Comparison of ENCODE assay signal across 8 cellular contexts in genomic region chr1:234772345-234773147, GRCh38.
DNase-seq lines count a peak whose midpoint lies in the region; ATAC-seq and TF ChIP-seq lines count a peak whose summit lies in the region.

No MANE protein-coding gene starts in this region.

- H3K79me2 ChIP-seq in SU-DHL-6 (ENCODE audit: insufficient read depth, low read length), result no peaks in the 10 kb centered on the region
- no peaks in the 10 kb centered on the region for H3K79me2 ChIP-seq in smooth muscle cell (ENCODE audit: low read depth)

- peak; percentile 87 to 95 for DNase-seq in Caco-2
- peak; percentile 95 to 97 for DNase-seq in HL-60 (ENCODE audit: low read depth in 1 of 2, low spot score in 1 of 2)
- peak; percentile 87 for DNase-seq in activated naive CD8-positive, alpha-beta T cell treated with anti-CD3 and anti-CD28 coated beads for 36 hours
- DNase-seq in right atrium auricular region (ENCODE audit: low spot score), result peak; percentile 84
- no peak for DNase-seq in smooth muscle cell (lab: John Stamatoyannopoulos, UW; ENCODE audit: unreplicated experiment)
- DNase-seq in putamen (ENCODE audit: low spot score), result no peak

- peak overlapping the region; percentile 90 for H3K27ac Mint-ChIP-seq in Caco-2 (ENCODE audit: unreplicated experiment)
- peak overlapping the region; percentile 95 for H3K27ac Mint-ChIP-seq in activated naive CD8-positive, alpha-beta T cell treated with anti-CD3 and anti-CD28 coated beads for 36 hours

- peak overlapping the region; percentile 58 for H3K4me3 Mint-ChIP-seq in Caco-2 (ENCODE audit: unreplicated experiment)
- peak overlapping the region; percentile 68 for H3K4me3 Mint-ChIP-seq in activated naive CD8-positive, alpha-beta T cell treated with anti-CD3 and anti-CD28 coated beads for 36 hours

- no peaks in the 10 kb centered on the region for H3K9me3 Mint-ChIP-seq in Caco-2 (ENCODE audit: unreplicated experiment)
- peaks cover 4% of the 10 kb centered on the region for H3K9me3 Mint-ChIP-seq in activated naive CD8-positive, alpha-beta T cell treated with anti-CD3 and anti-CD28 coated beads for 36 hours

- H3K4me1 ChIP-seq in Caco-2 (peaks cover 53% of the 10 kb centered on the region), right atrium auricular region (peaks cover 0 to 9% of the 10 kb centered on the region in 2 donors), smooth muscle cell (ENCODE audit: low read depth) (peaks cover 15% of the 10 kb centered on the region)

- CTCF ChIA-PET in Caco-2 (lab: Charles Lee), result interaction anchor here (0.6 to 0.7 kb wide), 2 partner anchors 68 to 321 kb away, joined by 3 read pairs; no protein-coding TSS in a partner anchor

- BruUV-seq in Caco-2 (replicated peaks; lab: Mats Ljungman, UMichigan), result no TSS peak

- H3K9ac ChIP-seq in SU-DHL-6 (ENCODE audit: low read length) (peak overlapping the region; percentile 43), smooth muscle cell (ENCODE audit: low read depth) (peak overlapping the region; percentile 76)

- peaks cover 51% of the 10 kb centered on the region for H3K4me1 Mint-ChIP-seq in Caco-2 (ENCODE audit: low read depth, unreplicated experiment)
- peaks cover 58% of the 10 kb centered on the region for H3K4me1 Mint-ChIP-seq in activated naive CD8-positive, alpha-beta T cell treated with anti-CD3 and anti-CD28 coated beads for 36 hours

- H3F3A ChIP-seq in SU-DHL-6 (ENCODE audit: insufficient read depth) (peaks cover 16% of the 10 kb centered on the region), smooth muscle cell (ENCODE audit: low read depth) (peaks cover 18% of the 10 kb centered on the region)

- H3K9me3 ChIP-seq in Caco-2 (no peaks in the 10 kb centered on the region), SU-DHL-6 (ENCODE audit: insufficient read depth, low read length) (no peaks in the 10 kb centered on the region), right atrium auricular region (no peaks in the 10 kb centered on the region), smooth muscle cell (replicated peaks; ENCODE audit: low read depth) (no peaks in the 10 kb centered on the region)

- intact Hi-C loops in Caco-2 (cut with micrococcal nuclease; ENCODE audit: unreplicated experiment), result loop anchor here (1.0 to 5.0 kb wide), 5 partner anchors 48 to 205 kb away; partner anchors contain the start of gene IRF2BP2

- no peak for TF ChIP-seq CTCF in Caco-2 (IDR thresholded peaks at IDR 0.05; ENCODE audit: insufficient read depth in 1 of 2, low read depth in 1 of 2, low read length in 1 of 2, severe bottlenecking in 1 of 2, unreplicated experiment in 1 of 2)
- no peak for TF ChIP-seq CTCF in HL-60 (IDR thresholded peaks at IDR 0.05; ENCODE audit: insufficient read depth, low read length)
- no peak for TF ChIP-seq CTCF in SU-DHL-6 (IDR thresholded peaks at IDR 0.05; ENCODE audit: insufficient read depth, low read length, poor library complexity, severe bottlenecking)
- TF ChIP-seq CTCF in right atrium auricular region (IDR thresholded peaks at IDR 0.05), result no peak
- no peak for TF ChIP-seq CTCF in smooth muscle cell (IDR thresholded peaks at IDR 0.05; ENCODE audit: borderline replicate concordance, insufficient read depth, poor library complexity, severe bottlenecking)

- H2AFZ ChIP-seq in SU-DHL-6 (ENCODE audit: low read depth, low read length, severe bottlenecking) (peak overlapping the region; percentile 82), smooth muscle cell (ENCODE audit: low read depth) (no peak overlapping the region)

- peak overlapping the region; percentile 64 for H3K4me2 ChIP-seq in SU-DHL-6 (ENCODE audit: low read depth, low read length, poor library complexity, severe bottlenecking)
- H3K4me2 ChIP-seq in smooth muscle cell, result peak overlapping the region; percentile 46

- H3K27ac ChIP-seq in HL-60 (replicated peaks) (peak overlapping the region; percentile 99), SU-DHL-6 (ENCODE audit: low read depth, low read length) (peak overlapping the region; percentile 84), right atrium auricular region (peak overlapping the region in 1 of 2 donors; percentile 59), smooth muscle cell (ENCODE audit: low read depth) (peak overlapping the region; percentile 95)

- ATAC-seq in GM21367 (IDR thresholded peaks at IDR 0.05; ENCODE audit: unreplicated experiment), result peak; percentile 84

- 10% methylated on average over 22 of the region's 22 CpGs for WGBS in smooth muscle cell (ENCODE audit: low lambda C conversion rate)

- POLR2A ChIA-PET in Caco-2 (lab: Charles Lee), result interaction anchor here (0.7 to 1.3 kb wide), 3 partner anchors 9 to 161 kb away, joined by 4 to 9 read pairs (median 5); no protein-coding TSS in a partner anchor

- H3K27me3 ChIP-seq in Caco-2 (replicated peaks; ENCODE audit: control insufficient read depth, insufficient read depth, low read length) (no peaks in the 10 kb centered on the region), HL-60 (ENCODE audit: insufficient read depth, poor library complexity, severe bottlenecking) (no peaks in the 10 kb centered on the region), SU-DHL-6 (ENCODE audit: low read length) (no peaks in the 10 kb centered on the region), right atrium auricular region (no peaks in the 10 kb centered on the region), smooth muscle cell (ENCODE audit: low read depth) (no peaks in the 10 kb centered on the region)

- H3K36me3 ChIP-seq in Caco-2 (ENCODE audit: control insufficient read depth, insufficient read depth, low read length) (no peaks in the 10 kb centered on the region), SU-DHL-6 (ENCODE audit: low read length) (no peaks in the 10 kb centered on the region), right atrium auricular region (no peaks in the 10 kb centered on the region), smooth muscle cell (ENCODE audit: low read depth) (no peaks in the 10 kb centered on the region)

- H4K20me1 ChIP-seq in SU-DHL-6 (ENCODE audit: low read depth, low read length) (no peaks in the 10 kb centered on the region), smooth muscle cell (ENCODE audit: low read depth) (no peaks in the 10 kb centered on the region)

- H3K4me3 ChIP-seq in Caco-2 (ENCODE audit: low read depth, low read length) (no peak overlapping the region), HL-60 (replicated peaks; ENCODE audit: insufficient read depth, low read length) (no peak overlapping the region), SU-DHL-6 (ENCODE audit: insufficient read depth, low read length, poor library complexity, severe bottlenecking) (peak overlapping the region; percentile 29), right atrium auricular region (no peak overlapping the region), smooth muscle cell (no peak overlapping the region)

- H3K36me3 Mint-ChIP-seq in Caco-2 (ENCODE audit: insufficient read depth, unreplicated experiment), result no peaks in the 10 kb centered on the region
- H3K36me3 Mint-ChIP-seq in activated naive CD8-positive, alpha-beta T cell treated with anti-CD3 and anti-CD28 coated beads for 36 hours, result peaks cover 6% of the 10 kb centered on the region

- H3K27me3 Mint-ChIP-seq in Caco-2 (ENCODE audit: insufficient read depth, unreplicated experiment), result no peaks in the 10 kb centered on the region
- no peaks in the 10 kb centered on the region for H3K27me3 Mint-ChIP-seq in activated naive CD8-positive, alpha-beta T cell treated with anti-CD3 and anti-CD28 coated beads for 36 hours

- H3K9me2 ChIP-seq in SU-DHL-6 (replicated peaks; ENCODE audit: insufficient read depth, low read length), result no peaks in the 10 kb centered on the region

Comparison
In these comparisons a context has a peak if more than half of its experiments do, and no peak if none do; other contexts are left out.
1. DNase-seq: peak in Caco-2 (2 of 2), HL-60 (2 of 2), activated naive CD8-positive, alpha-beta T cell treated with anti-CD3 and anti-CD28 coated beads for 36 hours (single experiment) and right atrium auricular region (single experiment); none in smooth muscle cell (single experiment) and putamen (single experiment).